35 cellular contexts compared by ENCODE assay signal in the genomic region with DNA sequence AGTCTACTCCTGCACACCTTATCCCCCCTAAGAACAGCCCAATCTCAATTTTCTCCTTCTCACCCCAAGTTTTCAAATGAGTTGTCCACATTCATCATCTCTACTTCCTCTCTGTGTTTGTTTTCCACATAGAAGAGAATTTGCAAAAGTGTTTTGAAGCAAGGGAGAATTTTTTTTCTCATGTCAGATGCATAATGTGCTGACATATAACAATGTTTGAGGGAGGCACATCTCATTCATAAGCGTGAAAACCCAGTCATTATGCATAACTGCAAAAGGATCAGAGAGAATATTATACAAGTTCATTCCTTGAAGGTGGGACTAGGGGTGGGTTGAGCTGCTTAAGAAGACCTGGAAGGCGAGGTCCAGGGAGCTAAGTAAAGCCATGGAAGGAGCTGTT.
"Had no signal": no experiment of that assay in that cellular context is flagged by ENCODE, and none has a peak within 500 bp of the region (broad histone marks: within the 10 kb centered on the region; RNA-seq: fewer than 3 reads in every experiment).

No MANE protein-coding gene starts in this region.

- H3K27ac ChIP-seq: adrenal gland, breast epithelium, cardiac muscle cell, coronary artery, dorsolateral prefrontal cortex, WERI-Rb-1 had no signal

- H3K4me3 Mint-ChIP-seq: activated B cell treated with CpG ODN at 0.5 μM for 24 hours; activated CD8-positive, alpha-beta T cell treated with anti-CD3 and anti-CD28 coated beads for 36 hours; activated naive CD4-positive, alpha-beta T cell treated with anti-CD3 and anti-CD28 coated beads for 36 hours; activated naive CD4-positive, alpha-beta T cell treated with anti-CD3 and anti-CD28 coated beads, Interleukin-2, amount 50 U/mL, for 24 hours; activated naive CD8-positive, alpha-beta T cell treated with anti-CD3 and anti-CD28 coated beads for 36 hours; activated naive CD8-positive, alpha-beta T cell treated with anti-CD3 and anti-CD28 coated beads, Interleukin-2, amount 50 U/mL, for 24 hours; brain; dendritic cell treated with granulocyte-macrophage colony-stimulating factor and Interleukin-4, amounts not matched to agents 40 ng/mL and 50 ng/mL, for 4 days; endodermal cell; T-helper 17 cell; T-helper 2 cell treated with Interferon-gamma antibody and Interleukin-4, amounts not matched to agents 5 μg/mL and 100 μg/mL, for 36 hours had no signal

- H3K27ac Mint-ChIP-seq: activated B cell treated with CpG ODN at 0.5 μM for 24 hours; activated CD8-positive, alpha-beta T cell treated with anti-CD3 and anti-CD28 coated beads for 36 hours; activated naive CD4-positive, alpha-beta T cell treated with anti-CD3 and anti-CD28 coated beads for 36 hours; activated naive CD4-positive, alpha-beta T cell treated with anti-CD3 and anti-CD28 coated beads, Interleukin-2, amount 50 U/mL, for 24 hours; activated naive CD8-positive, alpha-beta T cell treated with anti-CD3 and anti-CD28 coated beads, Interleukin-2, amount 50 U/mL, for 24 hours; brain; dendritic cell treated with granulocyte-macrophage colony-stimulating factor and Interleukin-4, amounts not matched to agents 40 ng/mL and 50 ng/mL, for 4 days; endodermal cell; T-helper 17 cell; T-helper 2 cell treated with Interferon-gamma antibody and Interleukin-4, amounts not matched to agents 5 μg/mL and 100 μg/mL, for 36 hours had no signal

- DNase-seq: activated B cell treated with CpG ODN at 0.5 μM for 24 hours; activated CD4-positive, alpha-beta T cell treated with anti-CD3 and anti-CD28 coated beads for 48 hours; activated CD4-positive, alpha-beta T cell treated with anti-CD3 and anti-CD28 coated beads, Interleukin-2, amount 50 U/mL, for 1 hour; activated CD4-positive, alpha-beta T cell treated with anti-CD3 and anti-CD28 coated beads, Interleukin-2, amount 50 U/mL, for 48 hours; activated CD8-positive, alpha-beta memory T cell treated with anti-CD3 and anti-CD28 coated beads for 24 hours; activated CD8-positive, alpha-beta T cell treated with anti-CD3 and anti-CD28 coated beads for 36 hours; activated effector memory CD4-positive, alpha-beta T cell treated with Interleukin-2 at 50 U/mL for 16 hours; activated gamma-delta T cell treated with Interleukin-2 at 50 U/mL for 16 hours; activated naive CD4-positive, alpha-beta T cell treated with anti-CD3 and anti-CD28 coated beads for 36 hours; activated naive CD8-positive, alpha-beta T cell treated with anti-CD3 and anti-CD28 coated beads for 36 hours; activated naive CD8-positive, alpha-beta T cell treated with anti-CD3 and anti-CD28 coated beads, Interleukin-2, amount 50 U/mL, for 24 hours; activated T-cell treated with anti-CD3 and anti-CD28 coated beads, Interleukin-2, amount 50 U/mL, for 48 hours; adrenal gland; amygdala; aorta; central memory CD4-positive, alpha-beta T cell; dorsolateral prefrontal cortex; effector memory CD4-positive, alpha-beta T cell; endodermal cell; foreskin fibroblast; head of caudate nucleus; T-helper 1 cell; T-helper 17 cell; T1000; WERI-Rb-1 had no signal

- ATAC-seq: activated CD4-positive, CD25-positive, alpha-beta regulatory T cell treated with anti-CD3 and anti-CD28 coated beads, Interleukin-2, amount 50 U/mL, for 24 hours; activated CD8-positive, alpha-beta T cell treated with anti-CD3 and anti-CD28 coated beads for 36 hours; activated naive CD8-positive, alpha-beta T cell treated with anti-CD3 and anti-CD28 coated beads, Interleukin-2, amount 50 U/mL, for 24 hours; esophagus mucosa; T-helper 17 cell had no signal

- H3K36me3 Mint-ChIP-seq: activated naive CD4-positive, alpha-beta T cell treated with anti-CD3 and anti-CD28 coated beads, Interleukin-2, amount 50 U/mL, for 24 hours; activated naive CD8-positive, alpha-beta T cell treated with anti-CD3 and anti-CD28 coated beads for 36 hours; brain had no signal

- H3K27me3 ChIP-seq: adrenal gland, breast epithelium, cardiac muscle cell, dorsolateral prefrontal cortex had no signal

- H3K9me3 Mint-ChIP-seq: activated CD8-positive, alpha-beta T cell treated with anti-CD3 and anti-CD28 coated beads for 36 hours; activated naive CD4-positive, alpha-beta T cell treated with anti-CD3 and anti-CD28 coated beads for 36 hours; activated naive CD4-positive, alpha-beta T cell treated with anti-CD3 and anti-CD28 coated beads, Interleukin-2, amount 50 U/mL, for 24 hours; activated naive CD8-positive, alpha-beta T cell treated with anti-CD3 and anti-CD28 coated beads for 36 hours; activated naive CD8-positive, alpha-beta T cell treated with anti-CD3 and anti-CD28 coated beads, Interleukin-2, amount 50 U/mL, for 24 hours; dendritic cell treated with granulocyte-macrophage colony-stimulating factor and Interleukin-4, amounts not matched to agents 40 ng/mL and 50 ng/mL, for 4 days; endodermal cell; T-helper 2 cell treated with Interferon-gamma antibody and Interleukin-4, amounts not matched to agents 5 μg/mL and 100 μg/mL, for 36 hours had no signal

- H3K9me3 ChIP-seq: adrenal gland, breast epithelium had no signal

- H3K4me3 ChIP-seq: adrenal gland, breast epithelium, cardiac muscle cell, coronary artery, dorsolateral prefrontal cortex had no signal

- H3K27me3 Mint-ChIP-seq: activated B cell treated with CpG ODN at 0.5 μM for 24 hours; activated naive CD8-positive, alpha-beta T cell treated with anti-CD3 and anti-CD28 coated beads for 36 hours; dendritic cell treated with granulocyte-macrophage colony-stimulating factor and Interleukin-4, amounts not matched to agents 40 ng/mL and 50 ng/mL, for 4 days had no signal

- H3K36me3 ChIP-seq: adrenal gland, breast epithelium, cardiac muscle cell, WERI-Rb-1 had no signal

- FAIRE-seq: frontal cortex had no signal
